In genomic region chr13:41064493-41064892, GRCh38 we compare ENCODE assay signal across 1 cellular context.
TF ChIP-seq lines count a peak whose summit lies in the region.

No MANE protein-coding gene starts in this region.

TF ChIP-seq in IMR-90, 13 proteins besides CTCF, POLR2A, EP300 and RAD21:
- no peak for TF ChIP-seq RCOR1 (IDR thresholded peaks at IDR 0.05; ENCODE audit: insufficient replicate concordance, low read length)
- peak; percentile 95 for TF ChIP-seq BHLHE40 (IDR thresholded peaks at IDR 0.05; ENCODE audit: low read depth, low read length)
- no peak for TF ChIP-seq CHD1 (IDR thresholded peaks at IDR 0.05; ENCODE audit: low read depth, low read length)
- no peak for TF ChIP-seq CEBPB (IDR thresholded peaks at IDR 0.05; ENCODE audit: low read depth, low read length)
- TF ChIP-seq RFX5 (IDR thresholded peaks at IDR 0.05; ENCODE audit: low read depth, low read length): no peak
- no peak for TF ChIP-seq MXI1 (IDR thresholded peaks at IDR 0.05; ENCODE audit: borderline replicate concordance, low read depth, low read length)
- TF ChIP-seq NFE2L2 (IDR thresholded peaks at IDR 0.05; ENCODE audit: low read depth, low read length): no peak
- no peak for TF ChIP-seq ELK1 (IDR thresholded peaks at IDR 0.05; ENCODE audit: borderline replicate concordance, low read depth, low read length)
- no peak for TF ChIP-seq SMC3 (IDR thresholded peaks at IDR 0.05; ENCODE audit: low read depth, low read length)
- TF ChIP-seq MAFK (IDR thresholded peaks at IDR 0.05; ENCODE audit: low read depth, low read length): no peak
- no peak for TF ChIP-seq MAZ (IDR thresholded peaks at IDR 0.05; ENCODE audit: borderline replicate concordance, low read depth, low read length)
- TF ChIP-seq FOS (IDR thresholded peaks at IDR 0.05; ENCODE audit: low read depth, low read length): peak; percentile 85
